ENCODE assay signal across 19 cellular contexts in the genomic region with DNA sequence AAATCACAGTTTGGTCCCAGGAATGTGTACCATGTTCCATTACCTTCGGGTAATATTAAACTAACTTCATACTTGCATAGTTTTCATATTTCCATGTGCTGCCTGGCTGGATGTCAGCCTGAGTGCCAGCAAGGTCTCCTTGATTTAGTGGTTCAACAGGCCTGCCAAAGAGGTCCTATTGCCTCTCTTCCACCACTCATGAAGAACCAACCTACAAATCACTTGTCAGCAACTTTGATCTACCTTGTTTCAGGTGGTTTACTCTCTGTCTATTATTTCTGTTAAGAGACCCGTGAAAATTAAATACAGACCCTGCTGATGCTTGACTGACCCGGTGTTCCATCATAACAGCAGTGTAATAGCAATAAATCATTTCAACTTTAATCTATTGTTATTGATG.
"Had no signal": no experiment of that assay in that cellular context is flagged by ENCODE, and none has a peak within 500 bp of the region (broad histone marks: within the 10 kb centered on the region; RNA-seq: fewer than 3 reads in every experiment).

No MANE protein-coding gene starts in this region.

- ATAC-seq: activated CD8-positive, alpha-beta T cell treated with anti-CD3 and anti-CD28 coated beads, Interleukin-2, amount 10 ng/mL, durations not matched to agents 7 days and 5 days; activated T-cell treated with anti-CD3 and anti-CD28 coated beads, Interleukin-2, amount 50 U/mL, for 72 hours; gastrocnemius medialis; heart right ventricle; left ventricle myocardium superior; naive thymus-derived CD8-positive, alpha-beta T cell; stimulated activated naive B cell treated with anti-CD40 and anti-IgM and Interleukin-4, amounts not matched to agents 10 μg/mL and 1 μg/mL and 100 μg/mL, for 72 hours had no signal

- H3K27ac ChIP-seq: dorsolateral prefrontal cortex, gastrocnemius medialis, heart right ventricle, skin epidermis, tibial nerve had no signal

- H3K27me3 ChIP-seq: dorsolateral prefrontal cortex, gastrocnemius medialis, heart right ventricle, tibial nerve had no signal

- H3K9me3 ChIP-seq: gastrocnemius medialis, tibial nerve had no signal

- H3K36me3 ChIP-seq: gastrocnemius medialis, heart right ventricle, tibial nerve had no signal

- H3K4me3 ChIP-seq: dorsolateral prefrontal cortex, gastrocnemius medialis, heart right ventricle, skin epidermis, tibial nerve had no signal

- DNase-seq: activated CD4-positive, alpha-beta T cell treated with anti-CD3 and anti-CD28 coated beads, Interleukin-2, amount 10 ng/mL, durations not matched to agents 24 days and 14 days; activated CD4-positive, CD25-positive, alpha-beta regulatory T cell; activated CD8-positive, alpha-beta memory T cell treated with anti-CD3 and anti-CD28 coated beads, Interleukin-2, amount 50 U/mL, for 4 hours; activated CD8-positive, alpha-beta T cell treated with anti-CD3 and anti-CD28 coated beads, Interleukin-2, amount 10 ng/mL, durations not matched to agents 7 days and 5 days; activated gamma-delta T cell; activated T-cell treated with anti-CD3 and anti-CD28 coated beads, Interleukin-2, amount 50 U/mL, for 72 hours; dorsolateral prefrontal cortex; erythroblast; gastrocnemius medialis; heart right ventricle; left ventricle myocardium superior; naive thymus-derived CD8-positive, alpha-beta T cell; retina; stimulated activated CD4-positive, alpha-beta T cell treated with anti-CD3 and anti-CD28 coated beads, Interleukin-15, amount 100 ng/mL, for 24 hours; stimulated activated CD4-positive, alpha-beta T cell treated with anti-CD3 and anti-CD28 coated beads, Interleukin-4, amount 100 ng/mL, for 1 hour; stimulated activated naive B cell treated with anti-CD40 and anti-IgM and Interleukin-4, amounts not matched to agents 10 μg/mL and 1 μg/mL and 100 μg/mL, for 72 hours had no signal

- H3K4me1 ChIP-seq: gastrocnemius medialis, heart right ventricle, tibial nerve had no signal

- FAIRE-seq: islet of Langerhans had no signal
